In genomic region chr10:17228081-17229015, GRCh38 we compare ENCODE assay signal across 8 cellular contexts. TPM values are rescaled to one million over a fixed set of nuclear protein-coding genes. Genes with fewer than 3 reads are reported as not detected.
A peak's percentile ranks its signal among the peaks of the same experiment; 100 is the strongest.
DNase-seq lines count a peak whose midpoint lies in the region; ATAC-seq and TF ChIP-seq lines count a peak whose summit lies in the region.

VIM (plus strand) TSS chr10:17228241; CDS start chr10:17229423, 1,182 bp downstream.

- H3K4me3 Mint-ChIP-seq in activated CD4-positive, alpha-beta memory T cell treated with anti-CD3 and anti-CD28 coated beads, Interleukin-2, amount 10 ng/mL, durations not matched to agents 7 days and 5 days = peak within 1 kb of the TSS; percentile 89

- no peak for TF ChIP-seq POLR2A in HCT116 (IDR thresholded peaks at IDR 0.05; ENCODE audit: borderline replicate concordance, extremely low read depth, insufficient read depth, insufficient read length)

- POLR2A ChIA-PET in HCT116 (lab: Charles Lee) = interaction anchor here (5.0 kb wide), 1 partner anchor 336 kb away, joined by 25 read pairs; no protein-coding TSS in a partner anchor
- POLR2A ChIA-PET in activated CD4-positive, alpha-beta memory T cell treated with anti-CD3 and anti-CD28 coated beads, Interleukin-2, amount 10 ng/mL, durations not matched to agents 7 days and 5 days (lab: Charles Lee) = interaction anchor here (0.6 to 11.0 kb wide), 29 partner anchors 8 to 416 kb away, joined by 3 to 335 read pairs (median 6); partner anchors contain the start of genes RSU1, STAM and TRDMT1

- ATAC-seq in HCT116 (peak; percentile 76), lower lobe of right lung (peak; percentile 70 to 78)

- no peaks in the 10 kb centered on the region for H4K20me1 ChIP-seq in HCT116 (ENCODE audit: insufficient read depth)

- no peaks in the 10 kb centered on the region for H3K9me3 Mint-ChIP-seq in activated CD4-positive, alpha-beta memory T cell treated with anti-CD3 and anti-CD28 coated beads, Interleukin-2, amount 10 ng/mL, durations not matched to agents 7 days and 5 days

- peak within 1 kb of the TSS; percentile 24 to 43 for H3K4me3 ChIP-seq in HCT116 (replicated peaks in 1 of 2; ENCODE audit: low read depth in 1 of 2, low read length in 2 of 2)
- H3K4me3 ChIP-seq in duodenal mucosa (ENCODE audit: low read depth in 1 of 2, low read length in 2 of 2) = peak within 1 kb of the TSS; percentile 72 to 90
- peak within 1 kb of the TSS; percentile 93 for H3K4me3 ChIP-seq in lower lobe of right lung

- CTCF ChIA-PET in HCT116 (lab: Charles Lee) = interaction anchor here (1.2 kb wide), 2 partner anchors 9 to 14 kb away, joined by 3 to 5 read pairs; no protein-coding TSS in a partner anchor
- CTCF ChIA-PET in activated CD4-positive, alpha-beta memory T cell treated with anti-CD3 and anti-CD28 coated beads, Interleukin-2, amount 10 ng/mL, durations not matched to agents 7 days and 5 days (lab: Charles Lee) = interaction anchor here (1.3 to 4.2 kb wide), 8 partner anchors 12 to 791 kb away, joined by 4 to 30 read pairs (median 8); partner anchors contain the start of genes PTER and RSU1

- peak within 1 kb of the TSS; percentile 33 for H2AFZ ChIP-seq in HCT116 (ENCODE audit: low read depth, low read length, poor library complexity, severe bottlenecking)

- intact Hi-C loops in HCT116 (cut with micrococcal nuclease) (no loop called here), lower lobe of right lung (cut with DNase I) (no loop called here)

- no peaks in the 10 kb centered on the region for H3K27me3 Mint-ChIP-seq in activated CD4-positive, alpha-beta memory T cell treated with anti-CD3 and anti-CD28 coated beads, Interleukin-2, amount 10 ng/mL, durations not matched to agents 7 days and 5 days

- H3K4me1 Mint-ChIP-seq in activated CD4-positive, alpha-beta memory T cell treated with anti-CD3 and anti-CD28 coated beads, Interleukin-2, amount 10 ng/mL, durations not matched to agents 7 days and 5 days = peaks cover 56% of the 10 kb centered on the region

- H3K4me1 ChIP-seq in HCT116 (ENCODE audit: control insufficient read depth in 1 of 2, insufficient read depth in 2 of 2, low read length in 2 of 2) (peaks cover 32 to 37% of the 10 kb centered on the region in 2 experiments), duodenal mucosa (ENCODE audit: control insufficient read depth in 1 of 2, insufficient read depth in 2 of 2, low read length in 2 of 2) (peaks cover 32 to 33% of the 10 kb centered on the region in 2 donors), lower lobe of right lung (peaks cover 40% of the 10 kb centered on the region)

- H3K36me3 ChIP-seq in HCT116 (ENCODE audit: control insufficient read depth in 1 of 2, insufficient read depth in 2 of 2, low read length in 2 of 2) = no peaks in the 10 kb centered on the region
- H3K36me3 ChIP-seq in duodenal mucosa (ENCODE audit: control insufficient read depth in 1 of 2, insufficient read depth in 2 of 2, low read length in 2 of 2) = peaks cover 3 to 5% of the 10 kb centered on the region in 2 donors
- peaks cover 28% of the 10 kb centered on the region for H3K36me3 ChIP-seq in lower lobe of right lung

- no TSS peak for BruUV-seq in HCT116 (replicated peaks; lab: Mats Ljungman, UMichigan)

- RAD21 ChIA-PET in HCT116 (lab: Charles Lee; ENCODE audit: low non-redundant PET in 1 of 2, low total read pairs in 2 of 2, uncharacterized antibody in 2 of 2, unreplicated experiment in 2 of 2) = interaction anchor here in 1 of 2 experiments (0.5 to 0.7 kb wide), 2 partner anchors 206 to 412 kb away, joined by 3 to 6 read pairs; no protein-coding TSS in a partner anchor

- peak within 1 kb of the TSS; percentile 95 for H3K27ac Mint-ChIP-seq in activated CD4-positive, alpha-beta memory T cell treated with anti-CD3 and anti-CD28 coated beads, Interleukin-2, amount 10 ng/mL, durations not matched to agents 7 days and 5 days

- H3K27me3 ChIP-seq in HCT116 (ENCODE audit: insufficient read depth, low read length) (peaks cover 39% of the 10 kb centered on the region), duodenal mucosa (ENCODE audit: control insufficient read depth in 1 of 2, insufficient read depth in 2 of 2, low read length in 2 of 2) (peaks cover 6 to 26% of the 10 kb centered on the region in 2 donors), lower lobe of right lung (ENCODE audit: low read depth) (no peaks in the 10 kb centered on the region)

- DNase-seq in GM04503 (ENCODE audit: low read depth) (peak; percentile 82), HCT116 (ENCODE audit: low read depth, low spot score) (peak; percentile 84), MV-4-11 (lab: John Stamatoyannopoulos, UW) (peak; percentile 96), lower lobe of right lung (peak; percentile 90), NCI-H1417 treated with DMSO at 0.1 percent for 48 hours (lab: John Stamatoyannopoulos, UW) (no peak)
- peak; percentile 92 for DNase-seq in activated CD4-positive, alpha-beta memory T cell treated with anti-CD3 and anti-CD28 coated beads, Interleukin-2, amount 10 ng/mL, durations not matched to agents 7 days and 5 days
- peak; percentile 61 to 82 (median 64) for DNase-seq in stimulated activated CD4-positive, alpha-beta T cell treated with anti-CD3 and anti-CD28 coated beads, TNF-alpha, amount 100 ng/mL, for 24 hours (ENCODE audit: low read depth in 3 of 3)

- TF ChIP-seq CTCF in HCT116 (IDR thresholded peaks at IDR 0.05 in 2 of 3, conservative IDR thresholded peaks at IDR 0.05 in 1 of 3; ENCODE audit: borderline replicate concordance in 1 of 3, insufficient read depth in 1 of 3, low read depth in 2 of 3, low read length in 2 of 3) = no peak
- TF ChIP-seq CTCF in lower lobe of right lung (IDR thresholded peaks at IDR 0.05) = peak; percentile 21

- H3K9ac ChIP-seq in HCT116 (ENCODE audit: low read length) (no peak within 1 kb of the TSS), duodenal mucosa (ENCODE audit: low read depth in 1 of 2, low read length in 2 of 2) (peak within 1 kb of the TSS; percentile 67 to 71)

- H3K79me2 ChIP-seq in HCT116 (ENCODE audit: insufficient read depth, low read length) = no peaks in the 10 kb centered on the region

- H3K9me3 ChIP-seq in HCT116 (ENCODE audit: control insufficient read depth in 1 of 2, insufficient read depth in 1 of 2, low read depth in 1 of 2, low read length in 2 of 2) (no peaks in the 10 kb centered on the region), duodenal mucosa (ENCODE audit: control insufficient read depth in 1 of 2, low read length in 2 of 2) (no peaks in the 10 kb centered on the region), lower lobe of right lung (no peaks in the 10 kb centered on the region)

- H3K9me2 ChIP-seq in HCT116 (ENCODE audit: insufficient read depth) = no peaks in the 10 kb centered on the region

- H3K27ac ChIP-seq in HCT116 (ENCODE audit: low read depth, low read length) (peak within 1 kb of the TSS; percentile 53), duodenal mucosa (ENCODE audit: low read depth, low read length) (peak within 1 kb of the TSS; percentile 97), lower lobe of right lung (peak within 1 kb of the TSS; percentile 99)

- peak within 1 kb of the TSS; percentile 74 for H3K4me2 ChIP-seq in HCT116 (ENCODE audit: low read length)

- TF ChIP-seq RAD21 in HCT116 (IDR thresholded peaks at IDR 0.05; ENCODE audit: low read depth) = peak; percentile 20; the same call in 1 of the 2 replicates

- H3K36me3 Mint-ChIP-seq in activated CD4-positive, alpha-beta memory T cell treated with anti-CD3 and anti-CD28 coated beads, Interleukin-2, amount 10 ng/mL, durations not matched to agents 7 days and 5 days (ENCODE audit: low read depth) = peaks cover 60% of the 10 kb centered on the region

TF ChIP-seq in HCT116, 20 proteins besides CTCF, POLR2A, EP300 and RAD21 (continues in another document):
- TF ChIP-seq SRF (IDR thresholded peaks at IDR 0.05; ENCODE audit: low read depth) = peak; percentile 70; the same call in 1 of the 2 replicates
- no peak for TF ChIP-seq EZH2 (IDR thresholded peaks at IDR 0.05)
- TF ChIP-seq EGR1 (IDR thresholded peaks at IDR 0.05; ENCODE audit: low read depth) = 0 out of 2 replicates have a peak, but pooled peaks have one; percentile 32
- peak; percentile 97 for TF ChIP-seq JUND (IDR thresholded peaks at IDR 0.05)
- no peak for TF ChIP-seq REST (IDR thresholded peaks at IDR 0.05; ENCODE audit: low read depth)
- no peak for TF ChIP-seq YY1 (IDR thresholded peaks at IDR 0.05; ENCODE audit: extremely low read depth, insufficient replicate concordance, low read depth, low read length)
- TF ChIP-seq CBX3 (IDR thresholded peaks at IDR 0.05; ENCODE audit: low read depth) = peak; percentile 88
- TF ChIP-seq ATF3 (IDR thresholded peaks at IDR 0.05) = peak; percentile 73; the same call in 1 of the 2 replicates
- peak; percentile 65 for TF ChIP-seq POLR2AphosphoS5 (IDR thresholded peaks at IDR 0.05; ENCODE audit: low read depth, low read length)

RNA-seq across cellular contexts. Expression of gene VIM, which starts in this region (rescaled TPM):
- total RNA-seq in HCT116 (2021; ENCODE audit: unreplicated experiment) = 7.2 TPM
- polyA plus RNA-seq in HCT116 (2012) = 0.90 and 1.8 TPM in 2 replicates
- total RNA-seq in activated CD4-positive, alpha-beta memory T cell treated with anti-CD3 and anti-CD28 coated beads, Interleukin-2, amount 10 ng/mL, durations not matched to agents 7 days and 5 days = 1,000 to 10,000 TPM; 2,572 to 2,607 TPM
- total RNA-seq in lower lobe of right lung = 1,797 TPM

Comparison
In these comparisons a context has a peak if more than half of its experiments do, and no peak if none do; other contexts are left out.
1. RNA of gene VIM (total RNA-seq): 2,572 to 2,607 TPM in activated CD4-positive, alpha-beta memory T cell treated with anti-CD3 and anti-CD28 coated beads, Interleukin-2, amount 10 ng/mL, durations not matched to agents 7 days and 5 days and 1,797 TPM in lower lobe of right lung (single experiment); 7.2 TPM in HCT116 (single experiment); every median in the first group is over 100 times any median in the second.
2. H3K4me3 ChIP-seq: peak in every context shown above with its lines; median percentile 93 in lower lobe of right lung; 81 in duodenal mucosa; 34 in HCT116.
3. Peak in every context shown above with its lines, with median percentiles within 50 percentile points of each other: H3K27ac ChIP-seq.